ENCODE assay signal across 1 cellular context in genomic region chr9:100465270-100465669, GRCh38.
TF ChIP-seq lines count a peak whose summit lies in the region.

No MANE protein-coding gene starts in this region.

TF ChIP-seq in HepG2, 621 proteins besides CTCF, POLR2A, EP300 and RAD21 (continued from another document):
- no peak for TF ChIP-seq GLMP (CRISPR knock-in tag; IDR thresholded peaks at IDR 0.05; ENCODE audit: borderline replicate concordance)
- no peak for TF ChIP-seq MAF1 (CRISPR knock-in tag; IDR thresholded peaks at IDR 0.05; ENCODE audit: borderline replicate concordance)
- TF ChIP-seq BCL6 (CRISPR knock-in tag; IDR thresholded peaks at IDR 0.05): no peak
- no peak for TF ChIP-seq ZNF564 (CRISPR knock-in tag; IDR thresholded peaks at IDR 0.05)
- 0 out of 2 replicates have a peak, but pooled peaks have one; percentile 53 for TF ChIP-seq SRF (IDR thresholded peaks at IDR 0.05; ENCODE audit: low read depth, low read length)
- peak; percentile 59 for TF ChIP-seq RFX1 (IDR thresholded peaks at IDR 0.05)
- 0 out of 2 replicates have a peak, but pooled peaks have one; percentile 27 for TF ChIP-seq PAXIP1 (CRISPR knock-in tag; conservative IDR thresholded peaks at IDR 0.05)
- TF ChIP-seq RXRB (CRISPR knock-in tag; IDR thresholded peaks at IDR 0.05; ENCODE audit: borderline replicate concordance): peak; percentile 74
- peak; percentile 31; the same call in 1 of the 2 replicates for TF ChIP-seq FOXP4 (CRISPR knock-in tag; IDR thresholded peaks at IDR 0.05)
- TF ChIP-seq THRA (CRISPR knock-in tag; IDR thresholded peaks at IDR 0.05; ENCODE audit: borderline replicate concordance): peak; percentile 96; the same call in 1 of the 2 replicates
- no peak for TF ChIP-seq ZFX (CRISPR knock-in tag; IDR thresholded peaks at IDR 0.05; ENCODE audit: low read depth)
- no peak for TF ChIP-seq ZNF737 (CRISPR knock-in tag; IDR thresholded peaks at IDR 0.05; ENCODE audit: borderline replicate concordance)
- no peak for TF ChIP-seq PHF8 (CRISPR knock-in tag; IDR thresholded peaks at IDR 0.05)
- TF ChIP-seq ARID3A (IDR thresholded peaks at IDR 0.05; ENCODE audit: low read depth, low read length): peak; percentile 68
- TF ChIP-seq HDAC2 (CRISPR knock-in tag; IDR thresholded peaks at IDR 0.05): 0 out of 2 replicates have a peak, but pooled peaks have one; percentile 12
- TF ChIP-seq ARID5B (CRISPR knock-in tag; IDR thresholded peaks at IDR 0.05): peak; percentile 53
- no peak for TF ChIP-seq ZNF337 (CRISPR knock-in tag; IDR thresholded peaks at IDR 0.05; ENCODE audit: borderline replicate concordance, low read depth)
- peak; percentile 10; the same call in 1 of the 2 replicates for TF ChIP-seq GATAD2A (CRISPR knock-in tag; IDR thresholded peaks at IDR 0.05)
- TF ChIP-seq FOXK2 (IDR thresholded peaks at IDR 0.05): peak; percentile 52; the same call in 1 of the 2 replicates
- TF ChIP-seq PRPF4 (IDR thresholded peaks at IDR 0.05; ENCODE audit: low read depth, low read length, poor library complexity, severe bottlenecking): no peak
- peak; percentile 81 for TF ChIP-seq SOX5 (CRISPR knock-in tag; IDR thresholded peaks at IDR 0.05; ENCODE audit: borderline replicate concordance)
- no peak for TF ChIP-seq CCAR2 (optimal IDR thresholded peaks at IDR 0.05; ENCODE audit: low read depth, low read length)
- TF ChIP-seq GRHL1 (CRISPR knock-in tag; conservative IDR thresholded peaks at IDR 0.05): no peak
- TF ChIP-seq SOX13 (IDR thresholded peaks at IDR 0.05): 0 out of 2 replicates have a peak, but pooled peaks have one; percentile 8
- peak in 1 of 2 experiments; percentile 85; a peak in 2 of 4 replicates for TF ChIP-seq SOX13 (CRISPR knock-in tag; conservative IDR thresholded peaks at IDR 0.05 in 1 of 2, IDR thresholded peaks at IDR 0.05 in 1 of 2)
- peak; percentile 41; the same call in 1 of the 2 replicates for TF ChIP-seq NCOA2 (CRISPR knock-in tag; IDR thresholded peaks at IDR 0.05)
- TF ChIP-seq ZNF772 (CRISPR knock-in tag; IDR thresholded peaks at IDR 0.05): no peak
- TF ChIP-seq ZFYVE20 (CRISPR knock-in tag; IDR thresholded peaks at IDR 0.05; ENCODE audit: borderline replicate concordance, low read depth): no peak
- TF ChIP-seq IRF2 (CRISPR knock-in tag; IDR thresholded peaks at IDR 0.05): no peak
- peak; percentile 44; the same call in 1 of the 2 replicates for TF ChIP-seq RCOR2 (CRISPR knock-in tag; IDR thresholded peaks at IDR 0.05)
- no peak for TF ChIP-seq ZNF747 (CRISPR knock-in tag; IDR thresholded peaks at IDR 0.05; ENCODE audit: borderline replicate concordance)
- no peak for TF ChIP-seq HDAC6 (IDR thresholded peaks at IDR 0.05; ENCODE audit: low read depth, low read length)
- peak; percentile 99 for TF ChIP-seq ZNF205 (CRISPR knock-in tag; IDR thresholded peaks at IDR 0.05)
- no peak for TF ChIP-seq ATF1 (CRISPR knock-in tag; IDR thresholded peaks at IDR 0.05)
- no peak for TF ChIP-seq ZBTB10 (CRISPR knock-in tag; IDR thresholded peaks at IDR 0.05; ENCODE audit: borderline replicate concordance)
- TF ChIP-seq KLF12 (CRISPR knock-in tag; IDR thresholded peaks at IDR 0.05; ENCODE audit: borderline replicate concordance): no peak
TF ChIP-seq in HepG2: peak in this region for 17.
